Comparison of ENCODE assay signal across 16 cellular contexts in genomic region chr3:16359331-16359730, GRCh38.
A peak's percentile ranks its signal among the peaks of the same experiment; 100 is the strongest.
DNase-seq lines count a peak whose midpoint lies in the region; ATAC-seq and TF ChIP-seq lines count a peak whose summit lies in the region.
"Had no signal": no experiment of that assay in that cellular context is flagged by ENCODE, and none has a peak within 500 bp of the region (broad histone marks: within the 10 kb centered on the region; RNA-seq: fewer than 3 reads in every experiment).

No MANE protein-coding gene starts in this region.

- H3K27ac ChIP-seq in BLaER1 treated with 17β-estradiol and CSF1 and Interleukin-3, amounts not matched to agents 10 nM and 100 nM = peak overlapping the region in 4 of 11 experiments; percentile 2 to 41 (median 22); a peak in 5 of 22 replicates
- no peak overlapping the region for H3K27ac ChIP-seq in CD8-positive, alpha-beta T cell (ENCODE audit: low read depth, low read length)
- H3K27ac ChIP-seq: cardiac muscle cell had no signal

- POLR2A ChIA-PET in CD8-positive, alpha-beta T cell (lab: Charles Lee) = interaction anchor here (1.2 kb wide), 1 partner anchor 136 kb away, joined by 3 read pairs; no protein-coding TSS in a partner anchor
- POLR2A ChIA-PET in T-cell (lab: Charles Lee) = interaction anchor here in 1 of 2 donors (0.7 kb wide), 1 partner anchor 229 kb away, joined by 3 read pairs; no protein-coding TSS in a partner anchor
- POLR2A ChIA-PET in HEK293T (lab: Yijun Ruan, JAX) = no interaction called here

- H3K27me3 ChIP-seq in BLaER1 treated with 17β-estradiol and CSF1 and Interleukin-3, amounts not matched to agents 10 nM and 100 nM = no peaks in the 10 kb centered on the region
- no peaks in the 10 kb centered on the region for H3K27me3 ChIP-seq in CD8-positive, alpha-beta T cell (ENCODE audit: insufficient read depth, low read length)
- H3K27me3 ChIP-seq: BE2C, cardiac muscle cell, sigmoid colon had no signal

- no peaks in the 10 kb centered on the region for H3K9me3 Mint-ChIP-seq in CD8-positive, alpha-beta T cell
- H3K9me3 Mint-ChIP-seq in T-cell = no peaks in the 10 kb centered on the region
- H3K9me3 Mint-ChIP-seq: H9 had no signal

- H3K27ac Mint-ChIP-seq in CD8-positive, alpha-beta T cell = peak overlapping the region; percentile 75
- H3K27ac Mint-ChIP-seq in T-cell = peak overlapping the region; percentile 33 to 79

- H4K20me1 ChIP-seq in BLaER1 treated with 17β-estradiol and CSF1 and Interleukin-3, amounts not matched to agents 10 nM and 100 nM = peaks cover 0 to 32% (median 0%) of the 10 kb centered on the region in 11 experiments; a peak in 7 of 22 replicates

- no peak for DNase-seq in CD8-positive, alpha-beta T cell
- DNase-seq in T-cell (no peak), left ventricle myocardium superior (no peak), foreskin melanocyte (no peak), cerebellar nuclear complex (lab: John Stamatoyannopoulos, UW) (no peak), HEK293T (ENCODE audit: extremely low spot score) (no peak)
- DNase-seq: activated CD4-positive, alpha-beta T cell treated with anti-CD3 and anti-CD28 coated beads for 1 hour; activated effector memory CD4-positive, alpha-beta T cell treated with Interleukin-2 at 50 U/mL for 16 hours; BE2C; H9; left cardiac atrium; sigmoid colon had no signal

- H3K36me3 ChIP-seq in BLaER1 treated with 17β-estradiol and CSF1 and Interleukin-3, amounts not matched to agents 10 nM and 100 nM = peaks cover 82 to 100% (median 89%) of the 10 kb centered on the region in 11 experiments
- H3K36me3 ChIP-seq in CD8-positive, alpha-beta T cell (ENCODE audit: insufficient read depth, low read length) = peaks cover 24% of the 10 kb centered on the region
- H3K36me3 ChIP-seq: BE2C, cardiac muscle cell, sigmoid colon had no signal

- no peak for ATAC-seq in CD8-positive, alpha-beta T cell
- no peak for ATAC-seq in T-cell (replicated peaks in 1 of 4)
- ATAC-seq in left ventricle myocardium superior = peak; percentile 51
- ATAC-seq in HG03175 (IDR thresholded peaks at IDR 0.05; ENCODE audit: unreplicated experiment) = no peak
- ATAC-seq: SK-N-SH treated with all-trans-retinoic acid at 6 μM for 48 hours had no signal

- H3K36me3 Mint-ChIP-seq in CD8-positive, alpha-beta T cell = peaks cover 66% of the 10 kb centered on the region
- peaks cover 56% of the 10 kb centered on the region for H3K36me3 Mint-ChIP-seq in T-cell

- CTCF ChIA-PET in CD8-positive, alpha-beta T cell (lab: Charles Lee) = interaction anchor here (0.7 kb wide), 1 partner anchor 35 kb away, joined by 3 read pairs; no protein-coding TSS in a partner anchor
- CTCF ChIA-PET in T-cell (lab: Charles Lee) = interaction anchor here (0.6 to 0.7 kb wide), 3 partner anchors 23 to 1069 kb away, joined by 3 to 7 read pairs (median 4); no protein-coding TSS in a partner anchor
- CTCF ChIA-PET in HEK293T (lab: Yijun Ruan, JAX) = no interaction called here

- peaks cover 8 to 25% (median 14%) of the 10 kb centered on the region in 10 experiments for H3K4me1 ChIP-seq in BLaER1 treated with 17β-estradiol and CSF1 and Interleukin-3, amounts not matched to agents 10 nM and 100 nM
- H3K4me1 ChIP-seq in CD8-positive, alpha-beta T cell (ENCODE audit: insufficient read depth, low read length) = no peaks in the 10 kb centered on the region
- H3K4me1 ChIP-seq: BE2C had no signal

- peaks cover 35% of the 10 kb centered on the region for H3K4me1 Mint-ChIP-seq in CD8-positive, alpha-beta T cell (ENCODE audit: low read depth)
- peaks cover 24 to 39% (median 34%) of the 10 kb centered on the region in 3 donors for H3K4me1 Mint-ChIP-seq in T-cell

- H3K4me2 ChIP-seq in BLaER1 treated with 17β-estradiol and CSF1 and Interleukin-3, amounts not matched to agents 10 nM and 100 nM = peak overlapping the region; percentile 7 to 53 (median 36); a peak in 19 of 22 replicates

- H3K4me3 ChIP-seq in BLaER1 treated with 17β-estradiol and CSF1 and Interleukin-3, amounts not matched to agents 10 nM and 100 nM = no peak overlapping the region
- H3K4me3 ChIP-seq in CD8-positive, alpha-beta T cell (ENCODE audit: low read depth, low read length) = no peak overlapping the region
- H3K4me3 ChIP-seq: cardiac muscle cell, sigmoid colon had no signal

- no peak overlapping the region for H3K9ac ChIP-seq in BLaER1 treated with 17β-estradiol and CSF1 and Interleukin-3, amounts not matched to agents 10 nM and 100 nM

- H3K27me3 Mint-ChIP-seq in CD8-positive, alpha-beta T cell (ENCODE audit: low read depth) = no peaks in the 10 kb centered on the region
- no peaks in the 10 kb centered on the region for H3K27me3 Mint-ChIP-seq in T-cell

- peaks cover 0 to 28% (median 0%) of the 10 kb centered on the region in 11 experiments; a peak in 9 of 22 replicates for H3K9me3 ChIP-seq in BLaER1 treated with 17β-estradiol and CSF1 and Interleukin-3, amounts not matched to agents 10 nM and 100 nM (replicated peaks in 1 of 11)
- H3K9me3 ChIP-seq in CD8-positive, alpha-beta T cell (ENCODE audit: low read length) = no peaks in the 10 kb centered on the region
- H3K9me3 ChIP-seq: BE2C, sigmoid colon had no signal

- no peak overlapping the region for H3K4me3 Mint-ChIP-seq in CD8-positive, alpha-beta T cell
- H3K4me3 Mint-ChIP-seq in T-cell = no peak overlapping the region
- H3K4me3 Mint-ChIP-seq: H9 had no signal

- no peak for TF ChIP-seq CTCF in CD8-positive, alpha-beta T cell (IDR thresholded peaks at IDR 0.05)

- intact Hi-C loops in CD8-positive, alpha-beta T cell (cut with DNase I, micrococcal nuclease) = no loop called here
- intact Hi-C loops in left ventricle myocardium superior (cut with micrococcal nuclease) = no loop called here

TF ChIP-seq in HEK293T, 16 proteins besides CTCF, POLR2A, EP300 and RAD21:
- no peak for TF ChIP-seq LEF1 (IDR thresholded peaks at IDR 0.05; ENCODE audit: borderline replicate concordance)
- TF ChIP-seq L3MBTL2 (conservative IDR thresholded peaks at IDR 0.05) = no peak
- no peak for TF ChIP-seq ARNT (IDR thresholded peaks at IDR 0.05)
- no peak for TF ChIP-seq HDGF (IDR thresholded peaks at IDR 0.05; ENCODE audit: borderline replicate concordance)
